Comparison of ENCODE assay signal across 4 cellular contexts in the genomic region with DNA sequence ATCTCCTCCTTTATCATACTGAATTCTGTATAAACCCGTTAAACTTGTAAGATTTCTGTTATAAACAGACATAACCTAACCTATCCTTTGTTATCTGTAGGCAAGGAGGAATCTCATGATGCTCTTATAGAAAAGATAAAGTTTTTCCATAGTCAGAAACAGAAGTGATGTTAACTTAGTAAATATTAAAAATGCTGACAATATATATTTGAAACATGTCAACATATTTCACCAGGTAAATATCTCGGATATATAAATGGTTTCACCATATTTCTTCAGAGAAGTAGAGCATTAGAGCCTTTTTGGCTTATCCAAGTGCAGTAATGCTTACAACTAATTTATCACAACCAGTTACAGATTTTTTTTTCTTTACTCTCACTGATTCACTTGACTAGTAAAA.
A peak's percentile ranks its signal among the peaks of the same experiment; 100 is the strongest.
TF ChIP-seq lines count a peak whose summit lies in the region.

No MANE protein-coding gene starts in this region.

TF ChIP-seq in HepG2, 621 proteins besides CTCF, POLR2A, EP300 and RAD21:
- TF ChIP-seq MAFK (conservative IDR thresholded peaks at IDR 0.05 in 1 of 2, IDR thresholded peaks at IDR 0.05 in 1 of 2; ENCODE audit: low read length in 2 of 2) = peak; percentile 20 to 69; a peak in 2 of 4 replicates
- TF ChIP-seq ZNF761 (CRISPR knock-in tag; conservative IDR thresholded peaks at IDR 0.05) = no peak
- peak; percentile 40; the same call in 1 of the 2 replicates for TF ChIP-seq MAFF (IDR thresholded peaks at IDR 0.05; ENCODE audit: low read depth, low read length)
- TF ChIP-seq MAF1 (CRISPR knock-in tag; IDR thresholded peaks at IDR 0.05; ENCODE audit: borderline replicate concordance) = no peak
- TF ChIP-seq, protein P1, sequence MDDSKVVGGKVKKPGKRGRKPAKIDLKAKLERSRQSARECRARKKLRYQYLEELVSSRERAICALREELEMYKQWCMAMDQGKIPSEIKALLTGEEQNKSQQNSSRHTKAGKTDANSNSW (CRISPR knock-in tag; IDR thresholded peaks at IDR 0.05; ENCODE audit: borderline replicate concordance) = no peak
- TF ChIP-seq NR2C2 (CRISPR knock-in tag; IDR thresholded peaks at IDR 0.05; ENCODE audit: borderline replicate concordance) = no peak

TF ChIP-seq in A549, 52 proteins besides CTCF, POLR2A, EP300 and RAD21:
- no peak for TF ChIP-seq SREBF2 (IDR thresholded peaks at IDR 0.05)
- peak; percentile 40 for TF ChIP-seq MAFK (IDR thresholded peaks at IDR 0.05; ENCODE audit: partially characterized antibody)
- TF ChIP-seq RFX5 (IDR thresholded peaks at IDR 0.05) = no peak
- no peak for TF ChIP-seq RCOR1 (IDR thresholded peaks at IDR 0.05; ENCODE audit: low read depth, low read length)
- TF ChIP-seq E2F6 (IDR thresholded peaks at IDR 0.05; ENCODE audit: borderline replicate concordance, low read depth) = no peak
- no peak for TF ChIP-seq HOXB13 (CRISPR knock-in tag; IDR thresholded peaks at IDR 0.05; ENCODE audit: low read depth)
- no peak for TF ChIP-seq MYC (IDR thresholded peaks at IDR 0.05; ENCODE audit: borderline replicate concordance, low read length)
- TF ChIP-seq RARB (CRISPR knock-in tag; IDR thresholded peaks at IDR 0.05) = no peak
TF ChIP-seq in A549: peak in this region for 1.

TF ChIP-seq in IMR-90, 13 proteins besides CTCF, POLR2A, EP300 and RAD21:
- TF ChIP-seq BHLHE40 (IDR thresholded peaks at IDR 0.05; ENCODE audit: low read depth, low read length) (no peak), FOS (IDR thresholded peaks at IDR 0.05; ENCODE audit: low read depth, low read length) (no peak), MAFK (IDR thresholded peaks at IDR 0.05; ENCODE audit: low read depth, low read length) (peak; percentile 44; the same call in 1 of the 2 replicates)
- TF ChIP-seq, protein P2, sequence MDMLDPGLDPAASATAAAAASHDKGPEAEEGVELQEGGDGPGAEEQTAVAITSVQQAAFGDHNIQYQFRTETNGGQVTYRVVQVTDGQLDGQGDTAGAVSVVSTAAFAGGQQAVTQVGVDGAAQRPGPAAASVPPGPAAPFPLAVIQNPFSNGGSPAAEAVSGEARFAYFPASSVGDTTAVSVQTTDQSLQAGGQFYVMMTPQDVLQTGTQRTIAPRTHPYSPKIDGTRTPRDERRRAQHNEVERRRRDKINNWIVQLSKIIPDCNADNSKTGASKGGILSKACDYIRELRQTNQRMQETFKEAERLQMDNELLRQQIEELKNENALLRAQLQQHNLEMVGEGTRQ (IDR thresholded peaks at IDR 0.05; ENCODE audit: low read depth, low read length) = no peak

TF ChIP-seq in K562, 482 proteins besides CTCF, POLR2A, EP300 and RAD21:
- no peak for TF ChIP-seq NR3C1 (CRISPR knock-in tag; IDR thresholded peaks at IDR 0.05)
- TF ChIP-seq C11orf30 (IDR thresholded peaks at IDR 0.05; ENCODE audit: low read depth) = peak; percentile 14; the same call in 1 of the 2 replicates
- peak; percentile 12; the same call in 1 of the 2 replicates for TF ChIP-seq MAFK (IDR thresholded peaks at IDR 0.05; ENCODE audit: low read length)
- TF ChIP-seq MAFG (tag; conservative IDR thresholded peaks at IDR 0.05) = 0 out of 2 replicates have a peak, but pooled peaks have one; percentile 18
- peak; percentile 58 for TF ChIP-seq ZNF316 (IDR thresholded peaks at IDR 0.05)
TF ChIP-seq in K562: peak in this region for 4.
